1 cellular context compared by ENCODE assay signal in genomic region chr19:2962018-2962670, GRCh38.
TF ChIP-seq lines count a peak whose summit lies in the region.

No MANE protein-coding gene starts in this region.

TF ChIP-seq in endothelial cell of umbilical vein, 7 proteins besides CTCF, POLR2A, EP300 and RAD21 (continued from another document):
- peak; percentile 98 for TF ChIP-seq JUN (IDR thresholded peaks at IDR 0.05; ENCODE audit: borderline replicate concordance, insufficient read depth, insufficient read length, low read depth)
TF ChIP-seq in endothelial cell of umbilical vein: peak in this region for 1.
